In genomic region chrX:17039826-17040225, GRCh38 we compare ENCODE assay signal across 26 cellular contexts.
A peak's percentile ranks its signal among the peaks of the same experiment; 100 is the strongest.
DNase-seq lines count a peak whose midpoint lies in the region; ATAC-seq, FAIRE-seq and TF ChIP-seq lines count a peak whose summit lies in the region.
"Had no signal": no experiment of that assay in that cellular context is flagged by ENCODE, and none has a peak within 500 bp of the region (broad histone marks: within the 10 kb centered on the region; RNA-seq: fewer than 3 reads in every experiment).

No MANE protein-coding gene starts in this region.

- no peak for TF ChIP-seq EP300 in SK-N-SH (IDR thresholded peaks at IDR 0.05; ENCODE audit: borderline replicate concordance in 1 of 2, low read depth in 1 of 2, low read length in 1 of 2)

- TF ChIP-seq CTCF in SK-N-SH (IDR thresholded peaks at IDR 0.05) (no peak), astrocyte (IDR thresholded peaks at IDR 0.05; ENCODE audit: insufficient read depth, low read depth, low read length) (no peak), fibroblast of pulmonary artery (IDR thresholded peaks at IDR 0.05; ENCODE audit: low read length, missing control alignments) (no peak)

- H2AFZ ChIP-seq in SK-N-SH (ENCODE audit: low read depth) = no peak overlapping the region
- H2AFZ ChIP-seq in astrocyte (ENCODE audit: low read depth, low read length) = no peak overlapping the region
- H2AFZ ChIP-seq: neural progenitor cell, parathyroid adenoma had no signal

- peak; percentile 56 for ATAC-seq in SK-N-SH treated with all-trans-retinoic acid at 6 μM for 48 hours
- ATAC-seq: activated CD8-positive, alpha-beta T cell treated with anti-CD3 and anti-CD28 coated beads, Interleukin-2, amount 10 ng/mL, durations not matched to agents 7 days and 5 days; activated naive CD4-positive, alpha-beta T cell treated with anti-CD3 and anti-CD28 coated beads, Interleukin-2, amount 50 U/mL, for 72 hours; body of pancreas; lower lobe of right lung; right lobe of liver; stimulated activated naive CD8-positive, alpha-beta T cell treated with anti-CD3 and anti-CD28 coated beads, Interleukin-15, Interleukin-2, amounts not matched to agents 100 U/mL and 50 U/mL, for 24 hours had no signal

- H3K4me1 Mint-ChIP-seq in astrocyte (ENCODE audit: low read depth, unreplicated experiment) = peaks cover 2% of the 10 kb centered on the region
- H3K4me1 Mint-ChIP-seq: IgD-negative memory B cell, neural progenitor cell had no signal

- intact Hi-C loops in cardiac septum (cut with DNase I) = no loop called here

- H3K27me3 Mint-ChIP-seq in astrocyte (ENCODE audit: low read depth, unreplicated experiment) = peaks cover 3% of the 10 kb centered on the region

- H3K36me3 ChIP-seq in SK-N-SH (replicated peaks in 1 of 2; ENCODE audit: control insufficient read depth in 1 of 2, insufficient read depth in 2 of 2, low read length in 1 of 2) (no peaks in the 10 kb centered on the region), astrocyte (ENCODE audit: insufficient read depth, low read length) (no peaks in the 10 kb centered on the region), stomach smooth muscle (ENCODE audit: control insufficient read depth in 2 of 2, insufficient read depth in 2 of 2, low read length in 2 of 2) (no peaks in the 10 kb centered on the region)
- H3K36me3 ChIP-seq: BE2C, HAP-1, lower lobe of right lung, MG63, neural progenitor cell, right lobe of liver had no signal

- H3K9me3 ChIP-seq in SK-N-SH = no peaks in the 10 kb centered on the region
- no peaks in the 10 kb centered on the region for H3K9me3 ChIP-seq in astrocyte (ENCODE audit: insufficient read depth, low read depth, low read length)
- H3K9me3 ChIP-seq in stomach smooth muscle (ENCODE audit: control insufficient read depth in 2 of 2, low read length in 2 of 2) = no peaks in the 10 kb centered on the region
- H3K9me3 ChIP-seq: BE2C, body of pancreas, HAP-1, lower lobe of right lung, MG63, right lobe of liver had no signal

- FAIRE-seq in astrocyte (lab: Jason Lieb, UNC) (no peak), H54 (lab: Jason Lieb, UNC) (no peak)
- FAIRE-seq: G401.6 had no signal

- H3K27ac ChIP-seq in SK-N-SH (ENCODE audit: low read depth in 2 of 2, low read length in 1 of 2) (no peak overlapping the region; a peak in 1 of 4 replicates), astrocyte (ENCODE audit: low read depth, low read length) (no peak overlapping the region), stomach smooth muscle (ENCODE audit: low read length) (peak overlapping the region; percentile 79)
- H3K27ac ChIP-seq: body of pancreas, lower lobe of right lung, neural progenitor cell, parathyroid adenoma, right lobe of liver had no signal

- TF ChIP-seq POLR2A in H54 (IDR thresholded peaks at IDR 0.05; ENCODE audit: low read depth, low read length) = no peak

- no peak overlapping the region for H3K27ac Mint-ChIP-seq in astrocyte (ENCODE audit: unreplicated experiment)
- H3K27ac Mint-ChIP-seq: activated CD8-positive, alpha-beta T cell treated with anti-CD3 and anti-CD28 coated beads, Interleukin-2, amount 10 ng/mL, durations not matched to agents 7 days and 5 days; activated naive CD4-positive, alpha-beta T cell treated with anti-CD3 and anti-CD28 coated beads, Interleukin-2, amount 50 U/mL, for 72 hours; activated T-helper 2 cell treated with anti-CD3 and anti-CD28 coated beads, Interferon-gamma antibody, Interleukin-2, Interleukin-4, amounts not matched to agents 10 μg/mL and 5 μg/mL and 100 μg/mL, durations not matched to agents 14 hours and 24 hours and 36 hours; IgD-negative memory B cell; neural progenitor cell had no signal

- H3K9ac ChIP-seq in SK-N-SH = no peak overlapping the region
- no peak overlapping the region for H3K9ac ChIP-seq in astrocyte (ENCODE audit: low read length)
- H3K9ac ChIP-seq in stomach smooth muscle (ENCODE audit: low read length in 2 of 2) = no peak overlapping the region
- H3K9ac ChIP-seq: neural progenitor cell, parathyroid adenoma had no signal

- no peaks in the 10 kb centered on the region for H3K79me2 ChIP-seq in SK-N-SH (ENCODE audit: insufficient read depth)
- no peaks in the 10 kb centered on the region for H3K79me2 ChIP-seq in astrocyte (ENCODE audit: insufficient read depth, low read length)
- H3K79me2 ChIP-seq: parathyroid adenoma had no signal

- H4K20me1 ChIP-seq in SK-N-SH (ENCODE audit: insufficient read depth) (no peaks in the 10 kb centered on the region), astrocyte (ENCODE audit: insufficient read depth, low read length) (no peaks in the 10 kb centered on the region)

- H3K4me3 ChIP-seq in SK-N-SH (ENCODE audit: low read depth in 2 of 2, low read length in 1 of 2) (no peak overlapping the region), astrocyte (ENCODE audit: insufficient read depth, low read depth, low read length) (no peak overlapping the region), fibroblast of pulmonary artery (replicated peaks; ENCODE audit: low read depth, low read length) (no peak overlapping the region), stomach smooth muscle (ENCODE audit: low read length in 2 of 2) (no peak overlapping the region)
- H3K4me3 ChIP-seq: body of pancreas, HAP-1, lower lobe of right lung, MG63, neural progenitor cell, right lobe of liver had no signal

- DNase-seq in SK-N-SH = no peak
- peak; percentile 79 for DNase-seq in astrocyte (ENCODE audit: low read depth)
- DNase-seq in fibroblast of pulmonary artery (ENCODE audit: low read depth) = peak; percentile 60
- no peak for DNase-seq in H54 (ENCODE audit: insufficient read length, low spot score)
- no peak for DNase-seq in cardiac septum (ENCODE audit: low spot score)
- DNase-seq in NCI-H187 (lab: John Stamatoyannopoulos, UW) = no peak
- DNase-seq: 8988T; activated CD8-positive, alpha-beta T cell treated with anti-CD3 and anti-CD28 coated beads, Interleukin-2, amount 10 ng/mL, durations not matched to agents 7 days and 5 days; BE2C; body of pancreas; DMS53; foreskin melanocyte; lower lobe of right lung; MG63; NCI-H1417; right lobe of liver; stimulated activated naive CD8-positive, alpha-beta T cell treated with anti-CD3 and anti-CD28 coated beads, Interleukin-15, Interleukin-2, amounts not matched to agents 100 U/mL and 50 U/mL, for 24 hours had no signal

- H3K27me3 ChIP-seq in SK-N-SH (ENCODE audit: insufficient read depth) = peaks cover 5% of the 10 kb centered on the region; the same call in 1 of the 2 replicates
- no peaks in the 10 kb centered on the region for H3K27me3 ChIP-seq in astrocyte (ENCODE audit: insufficient read depth, low read length)
- H3K27me3 ChIP-seq in stomach smooth muscle (ENCODE audit: control insufficient read depth in 1 of 2, insufficient read depth in 2 of 2, low read length in 2 of 2) = peaks cover 0 to 10% of the 10 kb centered on the region in 2 donors
- H3K27me3 ChIP-seq: BE2C, body of pancreas, MG63, neural progenitor cell, right lobe of liver had no signal

- POLR2A ChIA-PET in SK-N-SH (lab: Yijun Ruan, JAX) = no interaction called here

- TF ChIP-seq RAD21 in SK-N-SH (IDR thresholded peaks at IDR 0.05; ENCODE audit: low read length) = no peak

- 15% methylated on average over 1 of the region's 1 CpG for WGBS in SK-N-SH (ENCODE audit: low lambda C conversion rate)

- H3K9me3 Mint-ChIP-seq in astrocyte (ENCODE audit: unreplicated experiment) = peaks cover 2% of the 10 kb centered on the region
- H3K9me3 Mint-ChIP-seq: activated naive CD4-positive, alpha-beta T cell treated with anti-CD3 and anti-CD28 coated beads, Interleukin-2, amount 50 U/mL, for 72 hours; activated T-helper 2 cell treated with anti-CD3 and anti-CD28 coated beads, Interferon-gamma antibody, Interleukin-2, Interleukin-4, amounts not matched to agents 10 μg/mL and 5 μg/mL and 100 μg/mL, durations not matched to agents 14 hours and 24 hours and 36 hours; neural progenitor cell had no signal

- H3F3A ChIP-seq in SK-N-SH (replicated peaks; ENCODE audit: insufficient read depth) = no peaks in the 10 kb centered on the region

- no peak overlapping the region for H3K4me3 Mint-ChIP-seq in astrocyte (ENCODE audit: unreplicated experiment)
- H3K4me3 Mint-ChIP-seq: activated CD8-positive, alpha-beta T cell treated with anti-CD3 and anti-CD28 coated beads, Interleukin-2, amount 10 ng/mL, durations not matched to agents 7 days and 5 days; IgD-negative memory B cell; neural progenitor cell had no signal

- H3K9me2 ChIP-seq in SK-N-SH = no peaks in the 10 kb centered on the region

- H3K4me2 ChIP-seq in SK-N-SH (no peak overlapping the region), astrocyte (ENCODE audit: low read length) (no peak overlapping the region)
- H3K4me2 ChIP-seq: neural progenitor cell had no signal

- CTCF ChIA-PET in SK-N-SH (lab: Yijun Ruan, JAX) = interaction anchor here (0.8 to 1.4 kb wide), 3 partner anchors 29 to 157 kb away, joined by 3 read pairs; no protein-coding TSS in a partner anchor

- no peaks in the 10 kb centered on the region for H3K36me3 Mint-ChIP-seq in astrocyte (ENCODE audit: low read depth, unreplicated experiment)
- H3K36me3 Mint-ChIP-seq: activated naive CD4-positive, alpha-beta T cell treated with anti-CD3 and anti-CD28 coated beads, Interleukin-2, amount 50 U/mL, for 72 hours; neural progenitor cell had no signal

- H3K4me1 ChIP-seq in SK-N-SH (ENCODE audit: control insufficient read depth in 1 of 2, insufficient read depth in 2 of 2, low read depth in 1 of 2, low read length in 1 of 2) = peaks cover 0 to 9% of the 10 kb centered on the region in 2 experiments; a peak in 2 of 4 replicates
- H3K4me1 ChIP-seq in astrocyte (ENCODE audit: insufficient read depth, low read length) = peaks cover 5% of the 10 kb centered on the region
- peaks cover 15% of the 10 kb centered on the region for H3K4me1 ChIP-seq in stomach smooth muscle (ENCODE audit: control insufficient read depth, insufficient read depth, low read length)
- H3K4me1 ChIP-seq: BE2C, body of pancreas, neural progenitor cell, right lobe of liver had no signal

TF ChIP-seq in SK-N-SH treated with all-trans-retinoic acid at 6 μM for 48 hours, 23 proteins besides CTCF, POLR2A, EP300 and RAD21 (continues in another document):
- no peak for TF ChIP-seq ISL1 (CRISPR knock-in tag; IDR thresholded peaks at IDR 0.05)
- TF ChIP-seq ESRRG (CRISPR knock-in tag; IDR thresholded peaks at IDR 0.05) = no peak

TF ChIP-seq in SK-N-SH, 30 proteins besides CTCF, POLR2A, EP300 and RAD21 (continues in another document):
- TF ChIP-seq TAF1 (IDR thresholded peaks at IDR 0.05; ENCODE audit: borderline replicate concordance, low read depth, low read length) = no peak
- TF ChIP-seq RCOR1 (IDR thresholded peaks at IDR 0.05; ENCODE audit: low read length) = no peak
- TF ChIP-seq EZH2phosphoT487 (IDR thresholded peaks at IDR 0.05; ENCODE audit: borderline replicate concordance, low read depth) = no peak
- no peak for TF ChIP-seq GATA2 (CRISPR knock-in tag; IDR thresholded peaks at IDR 0.05)

Comparison
In these comparisons a context has a peak if more than half of its experiments do, and no peak if none do; other contexts are left out.
1. DNase-seq: peak in astrocyte (single experiment) and fibroblast of pulmonary artery (single experiment); none in SK-N-SH (single experiment), H54 (single experiment), cardiac septum (single experiment) and NCI-H187 (0 of 2).